ENCODE assay signal across 29 cellular contexts in genomic region chr10:131688304-131688703, GRCh38.
"Had no signal": no experiment of that assay in that cellular context is flagged by ENCODE, and none has a peak within 500 bp of the region (broad histone marks: within the 10 kb centered on the region; RNA-seq: fewer than 3 reads in every experiment).

No MANE protein-coding gene starts in this region.

- ATAC-seq: naive thymus-derived CD8-positive, alpha-beta T cell; natural killer cell treated with Interleukin-12 subunit alpha and Interleukin-12 subunit beta and Interleukin-15 and Interleukin-18, amount 100 ng/mL, for 72 hours; psoas muscle; right cardiac atrium; sciatic nerve; stimulated activated memory B cell treated with anti-CD40 and anti-IgM and Interleukin-4, amounts not matched to agents 10 μg/mL and 1 μg/mL and 100 μg/mL, for 72 hours; stimulated activated naive CD8-positive, alpha-beta T cell treated with anti-CD3 and anti-CD28 coated beads, Interleukin-15, amount 100 ng/mL, for 72 hours; stimulated activated naive CD8-positive, alpha-beta T cell treated with anti-CD3 and anti-CD28 coated beads, Interleukin-15, Interleukin-2, amounts not matched to agents 100 U/mL and 50 U/mL, for 24 hours; upper lobe of right lung had no signal

- H3K27ac ChIP-seq: ovary, parathyroid adenoma, psoas muscle, skin epidermis, spleen, suprapubic skin, testis, tibial artery, transverse colon, upper lobe of right lung, vagina had no signal

- H3K4me3 ChIP-seq: ovary, psoas muscle, skin epidermis, smooth muscle cell, spleen, suprapubic skin, testis, tibial artery, transverse colon, upper lobe of right lung, vagina had no signal

- H3K36me3 ChIP-seq: ovary, spleen, suprapubic skin, tibial artery, transverse colon, upper lobe of right lung, vagina had no signal

- H3K27me3 ChIP-seq: ovary, testis, transverse colon, upper lobe of right lung, vagina had no signal

- H2AFZ ChIP-seq: parathyroid adenoma had no signal

- H3K4me1 ChIP-seq: parathyroid adenoma, psoas muscle, spleen, suprapubic skin, testis, tibial artery, transverse colon, upper lobe of right lung, vagina had no signal

- H3K79me2 ChIP-seq: parathyroid adenoma had no signal

- DNase-seq: naive thymus-derived CD8-positive, alpha-beta T cell; nephron progenitor cell; occipital lobe; ovary; posterior cingulate gyrus; psoas muscle; right cardiac atrium; stimulated activated CD4-positive, alpha-beta T cell treated with anti-CD3 and anti-CD28 coated beads, Interleukin-12 subunit alpha, Interleukin-12 subunit beta, amount 100 ng/mL, for 4 hours; stimulated activated CD4-positive, alpha-beta T cell treated with anti-CD3 and anti-CD28 coated beads, Interleukin-1b, Interleukin-23, amount 100 ng/mL, for 48 hours; stimulated activated CD4-positive, alpha-beta T cell treated with anti-CD3 and anti-CD28 coated beads, Interleukin-4, amount 100 ng/mL, for 1 hour; stimulated activated CD4-positive, alpha-beta T cell treated with anti-CD3 and anti-CD28 coated beads, Interleukin-4, amount 100 ng/mL, for 4 hours; stimulated activated CD8-positive, alpha-beta memory T cell treated with anti-CD3 and anti-CD28 coated beads, Interleukin-4, amount 100 ng/mL, for 48 hours; stimulated activated naive CD4-positive, alpha-beta T cell; stimulated activated naive CD8-positive, alpha-beta T cell treated with anti-CD3 and anti-CD28 coated beads, Interleukin-15, amount 100 ng/mL, for 72 hours; stimulated activated naive CD8-positive, alpha-beta T cell treated with anti-CD3 and anti-CD28 coated beads, Interleukin-15, Interleukin-2, amounts not matched to agents 100 U/mL and 50 U/mL, for 24 hours; substantia nigra; testis; tibial artery; transverse colon; upper lobe of right lung had no signal

- H3K4me2 ChIP-seq: smooth muscle cell had no signal

- H3K9ac ChIP-seq: parathyroid adenoma had no signal

- H3K9me3 ChIP-seq: ovary, psoas muscle, spleen, suprapubic skin, testis, tibial artery, transverse colon, upper lobe of right lung, vagina had no signal
